Comparison of ENCODE assay signal across 6 cellular contexts in the genomic region with DNA sequence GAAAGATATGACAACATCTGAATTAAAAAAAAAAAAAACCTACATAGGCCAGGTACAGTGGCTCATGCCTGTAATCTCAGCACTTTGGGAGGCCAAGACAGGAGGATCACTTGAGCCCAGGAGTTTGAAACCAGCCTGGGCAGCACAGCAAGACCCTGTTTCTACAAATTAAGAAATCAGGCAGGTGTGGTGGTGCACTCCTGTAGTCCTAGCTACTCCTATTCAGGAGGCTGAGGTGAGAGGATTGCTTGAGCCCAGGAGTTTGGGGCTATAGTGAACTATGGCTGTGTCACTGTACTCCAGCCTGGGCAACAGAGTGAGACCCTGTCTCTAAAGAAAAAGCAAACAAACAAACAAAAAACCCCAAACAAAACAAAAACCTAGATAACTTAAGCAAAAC. TPM values are rescaled to one million over a fixed set of nuclear protein-coding genes. Genes with fewer than 3 reads are reported as not detected.
DNase-seq lines count a peak whose midpoint lies in the region; ATAC-seq, FAIRE-seq and TF ChIP-seq lines count a peak whose summit lies in the region.
"Not testable (repeated sequence)": the region's sequence is repeated elsewhere in the genome, so short reads cannot be mapped to it uniquely, and the experiment has no call there.
"Had no signal": no experiment of that assay in that cellular context is flagged by ENCODE, and none has a peak within 500 bp of the region (broad histone marks: within the 10 kb centered on the region; RNA-seq: fewer than 3 reads in every experiment).

No MANE protein-coding gene starts in this region.

- not testable (repeated sequence) for H4K20me1 ChIP-seq in K562 (replicated peaks; ENCODE audit: control insufficient read depth, insufficient read depth, low read length); HepG2 (ENCODE audit: insufficient read depth, low read length)

- TF ChIP-seq CTCF in HEK293 (tag by site-specific recombination; IDR thresholded peaks at IDR 0.05); K562 (IDR thresholded peaks at IDR 0.05 in 2 of 3, conservative IDR thresholded peaks at IDR 0.05 in 1 of 3; ENCODE audit: insufficient read depth in 2 of 3, low read depth in 1 of 3, low read length in 3 of 3); HepG2 (CRISPR knock-in tag; IDR thresholded peaks at IDR 0.05): not testable (repeated sequence)

- not testable (repeated sequence) for H3K9ac ChIP-seq in K562 (ENCODE audit: insufficient read depth in 1 of 2, low read depth in 2 of 2, low read length in 2 of 2); HepG2 (ENCODE audit: insufficient read depth, low read depth, low read length)

- TF ChIP-seq POLR2A in K562 (conservative IDR thresholded peaks at IDR 0.05); HepG2 (IDR thresholded peaks at IDR 0.05; ENCODE audit: insufficient read depth in 1 of 2, low read depth in 2 of 2, low read length in 2 of 2): not testable (repeated sequence)

- BruUV-seq in K562 (replicated peaks; lab: Mats Ljungman, UMichigan); HepG2 (replicated peaks; lab: Mats Ljungman, UMichigan): not testable (repeated sequence)

- H3K36me3 ChIP-seq in HEK293 (ENCODE audit: control insufficient read depth in 2 of 2, insufficient read depth in 1 of 2, low read length in 2 of 2) = peaks cover 9 to 49% of the 10 kb centered on the region in 2 experiments; a peak in 2 of 3 replicates
- peaks cover 47% of the 10 kb centered on the region; the same call in 2 of the 3 replicates for H3K36me3 ChIP-seq in K562 (ENCODE audit: control insufficient read depth, insufficient read depth, low read length)
- peaks cover 1 to 51% of the 10 kb centered on the region in 2 experiments for H3K36me3 ChIP-seq in HepG2 (replicated peaks in 1 of 2; ENCODE audit: control insufficient read depth in 1 of 2, insufficient read depth in 2 of 2, low read length in 2 of 2)

- DNase-seq in activated T-cell treated with anti-CD3 and anti-CD28 coated beads, Interleukin-2, amount 50 U/mL, for 24 hours; K562 (ENCODE audit: extremely low read depth in 1 of 4, low spot score in 3 of 4); HepG2 (ENCODE audit: low spot score): not testable (repeated sequence)

- not testable (repeated sequence) for H2AFZ ChIP-seq in K562 (ENCODE audit: low read depth, low read length); HepG2 (ENCODE audit: low read length)

- H3K27ac ChIP-seq in HEK293 (ENCODE audit: extremely low read depth, low read depth, low read length); K562 (ENCODE audit: extremely low read depth, low read depth, low read length); HepG2 (ENCODE audit: extremely low read length, insufficient read depth, low read length): not testable (repeated sequence)

- not testable (repeated sequence) for H3K9me3 ChIP-seq in HEK293 (ENCODE audit: control insufficient read depth, insufficient read depth, low read depth, low read length); K562 (replicated peaks; ENCODE audit: control insufficient read depth, insufficient read depth, low read depth, low read length); HepG2 (ENCODE audit: low read length)

- peak overlapping the region; percentile 62 for H3K27ac Mint-ChIP-seq in activated T-cell treated with anti-CD3 and anti-CD28 coated beads, Interleukin-2, amount 50 U/mL, for 24 hours

- CTCF ChIA-PET in HEK293 (lab: Yijun Ruan, JAX); K562 (lab: Yijun Ruan, JAX; ENCODE audit: low intra/inter-chr PET ratio); HepG2 (lab: Yijun Ruan, JAX; ENCODE audit: low intra/inter-chr PET ratio, low total read pairs): not testable (repeated sequence)

- TF ChIP-seq EP300 in K562 (IDR thresholded peaks at IDR 0.05; ENCODE audit: low read length); HepG2 (IDR thresholded peaks at IDR 0.05; ENCODE audit: low read depth in 2 of 2, low read length in 2 of 2); HepG2 (CRISPR knock-in tag; IDR thresholded peaks at IDR 0.05; ENCODE audit: borderline replicate concordance): not testable (repeated sequence)

- not testable (repeated sequence) for ATAC-seq in K562, HepG2

- H3K4me3 ChIP-seq in HEK293 (ENCODE audit: low read depth, low read length); K562; HepG2 (replicated peaks in 1 of 3; ENCODE audit: insufficient read depth in 1 of 3, low read depth in 2 of 3, low read length in 3 of 3): not testable (repeated sequence)

- H3K9me1 ChIP-seq in K562 (ENCODE audit: control insufficient read depth, insufficient read depth, low read length) = not testable (repeated sequence)

- not testable (repeated sequence) for H3K27me3 Mint-ChIP-seq in activated T-cell treated with anti-CD3 and anti-CD28 coated beads, Interleukin-2, amount 50 U/mL, for 24 hours

- H3K79me2 ChIP-seq in K562 (ENCODE audit: control insufficient read depth, insufficient read depth, low read length); HepG2 (ENCODE audit: insufficient read depth, low read length): not testable (repeated sequence)

- H3K9me3 Mint-ChIP-seq in activated T-cell treated with anti-CD3 and anti-CD28 coated beads, Interleukin-2, amount 50 U/mL, for 24 hours = not testable (repeated sequence)

- in situ Hi-C loops in K562 (cut with MboI); HepG2 (cut with HindIII; ENCODE audit: extremely low pct_ligation_motif_present, low pct_unique_long_range_greater_than_20kb): not testable (repeated sequence)

- not testable (repeated sequence) for H3K4me1 ChIP-seq in HEK293 (ENCODE audit: control insufficient read depth, insufficient read depth, low read length); K562 (replicated peaks in 1 of 2; ENCODE audit: control insufficient read depth in 2 of 2, insufficient read depth in 2 of 2, low read length in 2 of 2); HepG2 (ENCODE audit: insufficient read depth, low read length)

- FAIRE-seq in K562 (lab: Jason Lieb, UNC); HepG2 (lab: Jason Lieb, UNC): not testable (repeated sequence)

- not testable (repeated sequence) for TF ChIP-seq RAD21 in K562 (CRISPR knock-in tag; conservative IDR thresholded peaks at IDR 0.05 in 1 of 2, IDR thresholded peaks at IDR 0.05 in 1 of 2); HepG2 (CRISPR knock-in tag; IDR thresholded peaks at IDR 0.05)

- intact Hi-C loops in K562 (cut with micrococcal nuclease); HepG2 (cut with micrococcal nuclease; ENCODE audit: unreplicated experiment): not testable (repeated sequence)

- peaks cover 55% of the 10 kb centered on the region for H3K36me3 Mint-ChIP-seq in activated T-cell treated with anti-CD3 and anti-CD28 coated beads, Interleukin-2, amount 50 U/mL, for 24 hours (ENCODE audit: low read depth)

- POLR2A ChIA-PET in HEK293 (lab: Yijun Ruan, JAX); K562 (lab: Yijun Ruan, JAX); HepG2 (lab: Yijun Ruan, JAX): not testable (repeated sequence)

- H3K4me2 ChIP-seq in K562 (ENCODE audit: insufficient read depth, low read length); HepG2 (ENCODE audit: low read depth, low read length): not testable (repeated sequence)

- H3K4me1 Mint-ChIP-seq in activated T-cell treated with anti-CD3 and anti-CD28 coated beads, Interleukin-2, amount 50 U/mL, for 24 hours (ENCODE audit: low read depth) = not testable (repeated sequence)

- H3K27me3 ChIP-seq in K562 (ENCODE audit: control insufficient read depth in 2 of 2, insufficient read depth in 2 of 2, low read length in 2 of 2); HepG2 (ENCODE audit: control insufficient read depth in 1 of 2, insufficient read depth in 2 of 2, low read length in 2 of 2): not testable (repeated sequence)

- H3K4me3 Mint-ChIP-seq in activated T-cell treated with anti-CD3 and anti-CD28 coated beads, Interleukin-2, amount 50 U/mL, for 24 hours = not testable (repeated sequence)

RNA-seq across cellular contexts. Expression of gene EIF1AX, which starts 20.9 kb away (rescaled TPM):
- total RNA-seq in K562 (2011; cell fraction: chromatin; rRNA removed; ENCODE audit: low replicate concordance) = 6.3 and 22.1 TPM in 2 replicates
- total RNA-seq in K562 (2011; cell fraction: nucleolus; rRNA removed) = 4.8 and 5.1 TPM in 2 replicates
- 13.7 and 29.4 TPM in 2 replicates for total RNA-seq in K562 (2011; cell fraction: nucleoplasm; rRNA removed)
- 61.1 and 62.5 TPM in 2 replicates for total RNA-seq in K562 (2014; rRNA removed)
- total RNA-seq in K562 (2014; rRNA removed; fragmentation: Illumina TruSeq; extraction: Trizol) = 103 and 132 TPM in 2 replicates
- total RNA-seq in K562 (2015; rRNA removed; fragmentation: Illumina TruSeq; extraction: Trizol) = 69.7 and 73.5 TPM in 2 replicates
- total RNA-seq in K562 (2021) = 178 and 180 TPM in 2 replicates
- polyA plus RNA-seq in K562 (2011; rRNA removed) = 77.5 and 129 TPM in 2 replicates
- 7.7 and 19.4 TPM in 2 replicates for polyA plus RNA-seq in K562 (2011; cell fraction: cytosol; rRNA removed)
- 9.0 and 12.6 TPM in 2 replicates for polyA plus RNA-seq in K562 (2011; cell fraction: nucleus; rRNA removed)
- polyA plus RNA-seq in K562 (2012) = 69.2 and 125 TPM in 2 replicates
- 76.1 and 85.8 TPM in 2 replicates for polyA plus RNA-seq in K562 (2014; fragmentation: Illumina TruSeq; extraction: Trizol)
- polyA plus RNA-seq in K562 (2014; fragmentation: Nextera tagmentation; extraction: Ambion mirVana) = 10 to 100 TPM; 54.2 to 56.4 TPM
- polyA plus RNA-seq in K562 (2014; rRNA removed) = 67.2 and 69.1 TPM in 2 replicates
- 84.7 and 114 TPM in 2 replicates for polyA minus RNA-seq in K562 (2011; rRNA and poly(A)+ RNA removed)
- 71.8 and 79.8 TPM in 2 replicates for polyA minus RNA-seq in K562 (2011; cell fraction: cytosol; rRNA and poly(A)+ RNA removed)
- polyA minus RNA-seq in K562 (2011; cell fraction: nucleus; rRNA and poly(A)+ RNA removed) = 10.9 and 15.4 TPM in 2 replicates
- 82.7 and 124 TPM in 2 replicates for total RNA-seq in HepG2 (2016; rRNA removed; fragmentation: Illumina TruSeq; extraction: Trizol)
- 5.1 and 6.9 TPM in 2 replicates for total RNA-seq in HepG2 (2016; cell fraction: cytosol; rRNA removed; fragmentation: Illumina TruSeq; extraction: Trizol; ENCODE audit: low read depth)
- 79.6 and 135 TPM in 2 replicates for total RNA-seq in HepG2 (2016; cell fraction: insoluble cytoplasmic fraction; rRNA removed; fragmentation: Illumina TruSeq; extraction: Trizol)
- 24.9 and 26.4 TPM in 2 replicates for total RNA-seq in HepG2 (2016; cell fraction: membrane; rRNA removed; fragmentation: Illumina TruSeq; extraction: Trizol)
- total RNA-seq in HepG2 (2016; cell fraction: nucleus; rRNA removed; fragmentation: Illumina TruSeq; extraction: Trizol) = 38.4 and 40.2 TPM in 2 replicates
- 24.9 and 35.1 TPM in 2 replicates for polyA plus RNA-seq in HepG2 (2011; rRNA removed)
- 7.5 and 14.6 TPM in 2 replicates for polyA plus RNA-seq in HepG2 (2011; cell fraction: cytosol; rRNA removed)
- 7.1 and 9.1 TPM in 2 replicates for polyA plus RNA-seq in HepG2 (2011; cell fraction: nucleus; rRNA removed)
- polyA plus RNA-seq in HepG2 (2012) = 59.9 and 64.7 TPM in 2 replicates
- 11.9 and 14.1 TPM in 2 replicates for polyA plus RNA-seq in HepG2 (2016; cell fraction: cytosol; fragmentation: Illumina TruSeq; extraction: Trizol; ENCODE audit: low read depth)
- polyA plus RNA-seq in HepG2 (2016; cell fraction: insoluble cytoplasmic fraction; fragmentation: Illumina TruSeq; extraction: Trizol; ENCODE audit: low read depth) = 199 and 224 TPM in 2 replicates
- polyA plus RNA-seq in HepG2 (2016; cell fraction: membrane; fragmentation: Illumina TruSeq; extraction: Trizol; ENCODE audit: low read depth) = 30.3 and 31.0 TPM in 2 replicates
- 76.8 and 77.3 TPM in 2 replicates for polyA plus RNA-seq in HepG2 (2016; cell fraction: nucleus; fragmentation: Illumina TruSeq; extraction: Trizol; ENCODE audit: insufficient read depth, low read depth)
- 14.2 and 14.3 TPM in 2 replicates for polyA minus RNA-seq in HepG2 (2011; rRNA and poly(A)+ RNA removed; ENCODE audit: low replicate concordance)
- polyA minus RNA-seq in HepG2 (2011; cell fraction: cytosol; rRNA and poly(A)+ RNA removed) = 31.8 and 32.0 TPM in 2 replicates
- 24.5 and 26.0 TPM in 2 replicates for polyA minus RNA-seq in HepG2 (2011; cell fraction: nucleus; rRNA and poly(A)+ RNA removed)

RNA-seq across cellular contexts. Expression of gene MAP7D2, which starts 45.8 kb away (rescaled TPM):
- total RNA-seq in K562 (2011; cell fraction: chromatin; rRNA removed; ENCODE audit: low replicate concordance) = 0.11 TPM in 1 of 2 replicates, not detected in the other
- not detected in 2 replicates for total RNA-seq in K562 (2011; cell fraction: nucleolus; rRNA removed)
- not detected in 2 replicates for total RNA-seq in K562 (2011; cell fraction: nucleoplasm; rRNA removed)
- total RNA-seq in K562 (2014; rRNA removed) (not detected in 2 replicates), K562 (2014; rRNA removed; fragmentation: Illumina TruSeq; extraction: Trizol) (0.04 TPM in 1 of 2 replicates, not detected in the other), K562 (2015; rRNA removed; fragmentation: Illumina TruSeq; extraction: Trizol) (0.04 TPM in 1 of 2 replicates, not detected in the other), K562 (2021) (0.07 TPM in 1 of 2 replicates, not detected in the other), HepG2 (2016; rRNA removed; fragmentation: Illumina TruSeq; extraction: Trizol) (10.5 and 14.2 TPM in 2 replicates)
- polyA plus RNA-seq in K562 (2011; rRNA removed) (0.04 TPM in 1 of 2 replicates, not detected in the other), K562 (2014; fragmentation: Illumina TruSeq; extraction: Trizol) (0.03 TPM in 1 of 2 replicates, not detected in the other), K562 (2014; fragmentation: Nextera tagmentation; extraction: Ambion mirVana) (under 1 TPM; 0.01 TPM), K562 (2014; rRNA removed) (not detected in 2 replicates), HepG2 (2011; rRNA removed) (7.2 and 9.6 TPM in 2 replicates)
- 0.01 and 0.13 TPM in 2 replicates for polyA plus RNA-seq in K562 (2011; cell fraction: cytosol; rRNA removed)
- 0.03 and 0.11 TPM in 2 replicates for polyA plus RNA-seq in K562 (2011; cell fraction: nucleus; rRNA removed)
- polyA plus RNA-seq in K562 (2012) = 0.06 and 0.08 TPM in 2 replicates
- polyA minus RNA-seq in K562 (2011; rRNA and poly(A)+ RNA removed) = not detected in 2 replicates
- polyA minus RNA-seq in K562 (2011; cell fraction: cytosol; rRNA and poly(A)+ RNA removed) = not detected in 2 replicates
- polyA minus RNA-seq in K562 (2011; cell fraction: nucleus; rRNA and poly(A)+ RNA removed) = not detected in 2 replicates
- total RNA-seq in HepG2 (2016; cell fraction: cytosol; rRNA removed; fragmentation: Illumina TruSeq; extraction: Trizol; ENCODE audit: low read depth) = 1.6 and 1.7 TPM in 2 replicates
- total RNA-seq in HepG2 (2016; cell fraction: insoluble cytoplasmic fraction; rRNA removed; fragmentation: Illumina TruSeq; extraction: Trizol) = 10.8 and 14.2 TPM in 2 replicates
- total RNA-seq in HepG2 (2016; cell fraction: membrane; rRNA removed; fragmentation: Illumina TruSeq; extraction: Trizol) = 4.6 and 5.0 TPM in 2 replicates
- total RNA-seq in HepG2 (2016; cell fraction: nucleus; rRNA removed; fragmentation: Illumina TruSeq; extraction: Trizol) = 6.9 and 9.9 TPM in 2 replicates
- polyA plus RNA-seq in HepG2 (2011; cell fraction: cytosol; rRNA removed) = 5.8 and 5.9 TPM in 2 replicates
- polyA plus RNA-seq in HepG2 (2011; cell fraction: nucleus; rRNA removed) = 8.1 and 8.2 TPM in 2 replicates
- polyA plus RNA-seq in HepG2 (2012) = 7.2 and 8.2 TPM in 2 replicates
- polyA plus RNA-seq in HepG2 (2016; cell fraction: cytosol; fragmentation: Illumina TruSeq; extraction: Trizol; ENCODE audit: low read depth) = 1.3 and 1.5 TPM in 2 replicates
- polyA plus RNA-seq in HepG2 (2016; cell fraction: insoluble cytoplasmic fraction; fragmentation: Illumina TruSeq; extraction: Trizol; ENCODE audit: low read depth) = 15.0 and 15.7 TPM in 2 replicates
- 3.5 and 4.2 TPM in 2 replicates for polyA plus RNA-seq in HepG2 (2016; cell fraction: membrane; fragmentation: Illumina TruSeq; extraction: Trizol; ENCODE audit: low read depth)
- 17.4 and 18.7 TPM in 2 replicates for polyA plus RNA-seq in HepG2 (2016; cell fraction: nucleus; fragmentation: Illumina TruSeq; extraction: Trizol; ENCODE audit: insufficient read depth, low read depth)
- 0.07 and 4.4 TPM in 2 replicates for polyA minus RNA-seq in HepG2 (2011; rRNA and poly(A)+ RNA removed; ENCODE audit: low replicate concordance)
- polyA minus RNA-seq in HepG2 (2011; cell fraction: cytosol; rRNA and poly(A)+ RNA removed) = 5.4 and 6.0 TPM in 2 replicates
- polyA minus RNA-seq in HepG2 (2011; cell fraction: nucleus; rRNA and poly(A)+ RNA removed) = 3.7 and 5.6 TPM in 2 replicates
- total RNA-seq: B cell had no signal
- polyA plus RNA-seq: CD14-positive monocyte had no signal
